9 cellular contexts compared by ENCODE assay signal in the genomic region with DNA sequence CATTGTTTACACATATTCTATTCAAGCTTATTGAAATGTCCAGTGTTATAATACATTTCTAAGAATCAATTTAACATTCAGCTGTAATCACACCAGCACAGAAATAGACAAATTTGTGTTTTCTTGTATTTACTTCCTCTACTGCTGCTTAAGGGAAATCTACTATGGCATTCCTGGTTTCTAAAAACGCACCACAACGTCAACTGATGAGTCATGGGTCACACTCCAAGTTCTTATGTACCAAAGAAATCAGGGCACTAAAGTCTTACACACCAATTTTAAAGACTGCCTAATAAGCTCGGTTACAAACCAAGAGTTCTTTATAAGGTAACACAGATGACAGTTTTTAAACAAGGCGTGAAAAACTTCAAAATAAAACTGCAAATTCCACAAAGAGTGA. TPM values are rescaled to one million over a fixed set of nuclear protein-coding genes. Genes with fewer than 3 reads are reported as not detected.
DNase-seq lines count a peak whose midpoint lies in the region; ATAC-seq and TF ChIP-seq lines count a peak whose summit lies in the region.
"Had no signal": no experiment of that assay in that cellular context is flagged by ENCODE, and none has a peak within 500 bp of the region (broad histone marks: within the 10 kb centered on the region; RNA-seq: fewer than 3 reads in every experiment).

No MANE protein-coding gene starts in this region.

- ATAC-seq in heart right ventricle (peak in 7 of 8 donors; percentile 52 to 91 (median 76)), WTC11 (no peak)
- no peak for ATAC-seq in activated CD4-positive, alpha-beta T cell treated with anti-CD3 and anti-CD28 coated beads for 36 hours

- no peaks in the 10 kb centered on the region for H3K36me3 Mint-ChIP-seq in WTC11
- peaks cover 2% of the 10 kb centered on the region for H3K36me3 Mint-ChIP-seq in activated CD4-positive, alpha-beta T cell treated with anti-CD3 and anti-CD28 coated beads for 36 hours (ENCODE audit: low read depth)

- H3K27me3 Mint-ChIP-seq in WTC11 (ENCODE audit: low read depth): no peaks in the 10 kb centered on the region
- H3K27me3 Mint-ChIP-seq in activated CD4-positive, alpha-beta T cell treated with anti-CD3 and anti-CD28 coated beads for 36 hours: no peaks in the 10 kb centered on the region
- H3K27me3 Mint-ChIP-seq: stimulated activated naive CD8-positive, alpha-beta T cell treated with anti-CD3 and anti-CD28 coated beads, Interleukin-15, Interleukin-2, amounts not matched to agents 100 ng/mL and 50 ng/mL, for 24 hours had no signal

- TF ChIP-seq CTCF in adrenal gland (IDR thresholded peaks at IDR 0.05) (no peak), heart right ventricle (IDR thresholded peaks at IDR 0.05) (no peak), WTC11 (IDR thresholded peaks at IDR 0.05) (no peak)

- H3K27ac ChIP-seq in adrenal gland (peak overlapping the region; percentile 24 to 61 (median 29)), heart right ventricle (peak overlapping the region in 9 of 10 donors; percentile 1 to 68 (median 61))

- no peak overlapping the region for H3K27ac Mint-ChIP-seq in WTC11
- no peak overlapping the region for H3K27ac Mint-ChIP-seq in activated CD4-positive, alpha-beta T cell treated with anti-CD3 and anti-CD28 coated beads for 36 hours
- H3K27ac Mint-ChIP-seq: stimulated activated naive CD8-positive, alpha-beta T cell treated with anti-CD3 and anti-CD28 coated beads, Interleukin-15, Interleukin-2, amounts not matched to agents 100 ng/mL and 50 ng/mL, for 24 hours had no signal

- no peaks in the 10 kb centered on the region for H3K9me3 Mint-ChIP-seq in WTC11
- peaks cover 3% of the 10 kb centered on the region for H3K9me3 Mint-ChIP-seq in activated CD4-positive, alpha-beta T cell treated with anti-CD3 and anti-CD28 coated beads for 36 hours (ENCODE audit: low read depth)
- H3K9me3 Mint-ChIP-seq: stimulated activated naive CD8-positive, alpha-beta T cell treated with anti-CD3 and anti-CD28 coated beads, Interleukin-15, Interleukin-2, amounts not matched to agents 100 ng/mL and 50 ng/mL, for 24 hours had no signal

- H3K4me1 ChIP-seq in adrenal gland (replicated peaks in 1 of 2): peaks cover 24 to 48% of the 10 kb centered on the region in 2 donors
- H3K4me1 ChIP-seq in heart right ventricle: peaks cover 0 to 56% (median 33%) of the 10 kb centered on the region in 9 donors

- CTCF ChIA-PET in WTC11 (lab: Charles Lee): interaction anchor here (1.0 to 1.4 kb wide), 2 partner anchors 13 to 51 kb away, joined by 3 to 4 read pairs; a partner anchor contains a TSS
- CTCF ChIA-PET in activated CD4-positive, alpha-beta T cell treated with anti-CD3 and anti-CD28 coated beads for 36 hours (lab: Charles Lee): interaction anchor here (0.6 to 1.0 kb wide), 4 partner anchors 22 to 357 kb away, joined by 3 to 4 read pairs (median 3); no protein-coding TSS in a partner anchor

- H3K4me1 Mint-ChIP-seq in WTC11: peaks cover 28% of the 10 kb centered on the region
- peaks cover 24% of the 10 kb centered on the region for H3K4me1 Mint-ChIP-seq in activated CD4-positive, alpha-beta T cell treated with anti-CD3 and anti-CD28 coated beads for 36 hours

- H3K27me3 ChIP-seq in adrenal gland: no peaks in the 10 kb centered on the region
- no peaks in the 10 kb centered on the region for H3K27me3 ChIP-seq in heart right ventricle

- POLR2A ChIA-PET in WTC11 (lab: Charles Lee): interaction anchor here (1.0 kb wide), 1 partner anchor 13 kb away, joined by 3 read pairs; a partner anchor contains a TSS
- POLR2A ChIA-PET in activated CD4-positive, alpha-beta T cell treated with anti-CD3 and anti-CD28 coated beads for 36 hours (lab: Charles Lee): no interaction called here

- intact Hi-C loops in adrenal gland (cut with DNase I): no loop called here
- intact Hi-C loops in heart right ventricle (cut with DNase I): no loop called here
- intact Hi-C loops in activated CD4-positive, alpha-beta T cell treated with anti-CD3 and anti-CD28 coated beads for 36 hours (cut with DNase I, micrococcal nuclease): no loop called here

- 34 to 38% (median 36%) methylated on average over 4 of the region's 4 CpGs for WGBS in adrenal gland, 4 donors
- 39 to 41% methylated on average over 4 of the region's 4 CpGs for WGBS in heart right ventricle, 2 donors

- H3K4me3 Mint-ChIP-seq in WTC11: no peak overlapping the region
- no peak overlapping the region for H3K4me3 Mint-ChIP-seq in activated CD4-positive, alpha-beta T cell treated with anti-CD3 and anti-CD28 coated beads for 36 hours
- H3K4me3 Mint-ChIP-seq: stimulated activated naive CD8-positive, alpha-beta T cell treated with anti-CD3 and anti-CD28 coated beads, Interleukin-15, Interleukin-2, amounts not matched to agents 100 ng/mL and 50 ng/mL, for 24 hours had no signal

- DNase-seq in HT-29 (ENCODE audit: low spot score): peak; percentile 93
- peak in 6 of 7 donors; percentile 20 to 69 (median 52) for DNase-seq in adrenal gland
- peak in 1 of 2 donors; percentile 23 for DNase-seq in heart right ventricle
- DNase-seq in stromal cell of bone marrow (ENCODE audit: low read depth): peak; percentile 65
- DNase-seq in WTC11 (ENCODE audit: low spot score): no peak
- DNase-seq in activated CD8-positive, alpha-beta memory T cell treated with anti-CD3 and anti-CD28 coated beads, Interleukin-2, amount 50 U/mL, for 48 hours: no peak
- DNase-seq in activated CD4-positive, alpha-beta T cell treated with anti-CD3 and anti-CD28 coated beads for 36 hours: no peak
- DNase-seq: NK-92 treated with Interleukin-12 subunit alpha and Interleukin-12 subunit beta, amount 100 ng/mL, for 24 hours had no signal

- H3K4me3 ChIP-seq in adrenal gland: no peak overlapping the region
- H3K4me3 ChIP-seq in heart right ventricle: no peak overlapping the region

- H3K36me3 ChIP-seq in adrenal gland (replicated peaks in 1 of 2) (no peaks in the 10 kb centered on the region), heart right ventricle (no peaks in the 10 kb centered on the region)

- H3K9me3 ChIP-seq in adrenal gland (replicated peaks in 1 of 3) (peaks cover 0 to 5% (median 0%) of the 10 kb centered on the region in 3 donors), heart right ventricle (no peaks in the 10 kb centered on the region)

- peak in 1 of 2 donors; percentile 38 for TF ChIP-seq POLR2A in adrenal gland (IDR thresholded peaks at IDR 0.05)

TF ChIP-seq in WTC11, 78 proteins besides CTCF, POLR2A, EP300 and RAD21:
- TF ChIP-seq ZNF219 (CRISPR knock-in tag; IDR thresholded peaks at IDR 0.05; ENCODE audit: borderline replicate concordance) (no peak), HMGA2 (CRISPR knock-in tag; IDR thresholded peaks at IDR 0.05) (no peak), ETV6 (CRISPR knock-in tag; IDR thresholded peaks at IDR 0.05) (no peak), GABPB1 (CRISPR knock-in tag; IDR thresholded peaks at IDR 0.05) (no peak), TCF7 (CRISPR knock-in tag; IDR thresholded peaks at IDR 0.05; ENCODE audit: low read depth) (no peak), CBFB (CRISPR knock-in tag; IDR thresholded peaks at IDR 0.05; ENCODE audit: low read depth) (no peak), IRF2 (CRISPR knock-in tag; IDR thresholded peaks at IDR 0.05; ENCODE audit: borderline replicate concordance, low read depth) (no peak)
- TF ChIP-seq, protein P1, sequence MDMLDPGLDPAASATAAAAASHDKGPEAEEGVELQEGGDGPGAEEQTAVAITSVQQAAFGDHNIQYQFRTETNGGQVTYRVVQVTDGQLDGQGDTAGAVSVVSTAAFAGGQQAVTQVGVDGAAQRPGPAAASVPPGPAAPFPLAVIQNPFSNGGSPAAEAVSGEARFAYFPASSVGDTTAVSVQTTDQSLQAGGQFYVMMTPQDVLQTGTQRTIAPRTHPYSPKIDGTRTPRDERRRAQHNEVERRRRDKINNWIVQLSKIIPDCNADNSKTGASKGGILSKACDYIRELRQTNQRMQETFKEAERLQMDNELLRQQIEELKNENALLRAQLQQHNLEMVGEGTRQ (CRISPR knock-in tag; IDR thresholded peaks at IDR 0.05): no peak
- TF ChIP-seq, protein P2, sequence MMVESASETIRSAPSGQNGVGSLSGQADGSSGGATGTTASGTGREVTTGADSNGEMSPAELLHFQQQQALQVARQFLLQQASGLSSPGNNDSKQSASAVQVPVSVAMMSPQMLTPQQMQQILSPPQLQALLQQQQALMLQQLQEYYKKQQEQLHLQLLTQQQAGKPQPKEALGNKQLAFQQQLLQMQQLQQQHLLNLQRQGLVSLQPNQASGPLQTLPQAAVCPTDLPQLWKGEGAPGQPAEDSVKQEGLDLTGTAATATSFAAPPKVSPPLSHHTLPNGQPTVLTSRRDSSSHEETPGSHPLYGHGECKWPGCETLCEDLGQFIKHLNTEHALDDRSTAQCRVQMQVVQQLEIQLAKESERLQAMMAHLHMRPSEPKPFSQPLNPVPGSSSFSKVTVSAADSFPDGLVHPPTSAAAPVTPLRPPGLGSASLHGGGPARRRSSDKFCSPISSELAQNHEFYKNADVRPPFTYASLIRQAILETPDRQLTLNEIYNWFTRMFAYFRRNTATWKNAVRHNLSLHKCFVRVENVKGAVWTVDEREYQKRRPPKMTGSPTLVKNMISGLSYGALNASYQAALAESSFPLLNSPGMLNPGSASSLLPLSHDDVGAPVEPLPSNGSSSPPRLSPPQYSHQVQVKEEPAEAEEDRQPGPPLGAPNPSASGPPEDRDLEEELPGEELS (CRISPR knock-in tag; IDR thresholded peaks at IDR 0.05): no peak
TF ChIP-seq in WTC11: peak in this region for 0.

RNA-seq across cellular contexts. Expression of a gene that starts 13.2 kb away (rescaled TPM):
- 19.7 and 20.0 TPM in 2 replicates for total RNA-seq in HT-29 (2014; rRNA removed; shearing (Covaris generic))
- total RNA-seq in adrenal gland (10 to 100 TPM in 7 of 8 donors, 1 to 10 TPM in 1; 9.7 to 26.5 (median 19.2) TPM), heart right ventricle (10 to 100 TPM; 10.2 to 22.3 (median 15.4) TPM), WTC11 (2021) (9.6 to 10.1 TPM (median 9.8 TPM) in 3 replicates)
- polyA plus RNA-seq in adrenal gland (10 to 100 TPM in 1 of 3 donors, 1 to 10 TPM in 2; 2.9 to 17.5 (median 4.9) TPM), heart right ventricle (1 to 10 TPM; 3.5 to 3.8 TPM)
- 1 to 10 TPM; 4.7 to 4.8 TPM for total RNA-seq in activated CD4-positive, alpha-beta T cell treated with anti-CD3 and anti-CD28 coated beads for 36 hours

RNA-seq across cellular contexts. Expression of a gene that starts 14.6 kb away (rescaled TPM):
- total RNA-seq in HT-29 (2014; rRNA removed; shearing (Covaris generic)): 314 and 373 TPM in 2 replicates
- total RNA-seq in adrenal gland (100 to 1,000 TPM in 7 of 8 donors, 10 to 100 TPM in 1; 81.5 to 369 (median 173) TPM), heart right ventricle (100 to 1,000 TPM in 1 of 10 donors, 10 to 100 TPM in 9; 62.3 to 130 (median 78.5) TPM), WTC11 (2021) (185 to 198 TPM (median 191 TPM) in 3 replicates)
- polyA plus RNA-seq in adrenal gland (100 to 1,000 TPM; 148 to 188 (median 173) TPM), heart right ventricle (100 to 1,000 TPM in 1 of 2 donors, 10 to 100 TPM in 1; 69.4 to 110 TPM)
- 100 to 1,000 TPM; 165 to 197 TPM for total RNA-seq in activated CD4-positive, alpha-beta T cell treated with anti-CD3 and anti-CD28 coated beads for 36 hours

Comparison
In these comparisons a context has a peak if more than half of its experiments do, and no peak if none do; other contexts are left out.
1. DNase-seq: peak in HT-29 (single experiment), adrenal gland (6 of 7) and stromal cell of bone marrow (single experiment); none in WTC11 (single experiment), activated CD8-positive, alpha-beta memory T cell treated with anti-CD3 and anti-CD28 coated beads, Interleukin-2, amount 50 U/mL, for 48 hours (single experiment) and activated CD4-positive, alpha-beta T cell treated with anti-CD3 and anti-CD28 coated beads for 36 hours (single experiment).
2. ATAC-seq: peak in heart right ventricle (7 of 8); none in WTC11 (single experiment) and activated CD4-positive, alpha-beta T cell treated with anti-CD3 and anti-CD28 coated beads for 36 hours (single experiment).